In the genomic region with DNA sequence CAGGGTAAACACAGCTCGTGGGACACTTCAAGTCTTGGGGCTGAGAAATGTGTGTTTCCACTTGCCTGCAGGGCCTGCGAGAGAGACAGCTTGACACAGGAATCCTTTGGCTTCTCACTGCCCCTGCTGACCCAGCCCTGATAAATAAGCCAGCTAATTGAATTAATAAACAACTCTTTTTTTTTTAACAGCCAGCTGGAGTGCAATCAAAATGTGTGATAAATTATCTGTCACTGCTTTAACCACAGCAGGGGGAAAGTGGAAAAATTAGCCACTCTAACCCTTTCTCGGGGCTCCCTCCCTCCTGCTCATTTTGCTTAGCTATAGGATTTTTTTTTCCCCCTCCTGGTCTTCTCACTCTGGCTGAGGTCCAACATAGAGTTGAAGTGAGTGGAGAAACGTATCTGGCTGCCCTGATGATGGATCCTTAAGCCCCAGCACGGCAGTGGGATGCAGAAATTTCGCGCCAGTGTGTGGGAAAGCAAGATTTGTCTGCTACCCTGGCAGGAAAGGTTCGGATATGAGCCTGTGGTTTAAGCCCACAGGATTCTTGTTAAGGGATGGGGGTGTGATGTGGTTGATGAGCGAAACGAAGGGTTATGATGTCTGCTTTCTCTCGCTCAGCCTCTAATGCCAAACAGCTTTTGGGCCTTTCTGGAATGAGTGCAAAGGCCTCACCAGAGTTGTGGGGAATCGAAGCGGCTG, we compare ENCODE assay signal across 14 cellular contexts.
A peak's percentile ranks its signal among the peaks of the same experiment; 100 is the strongest.
DNase-seq lines count a peak whose midpoint lies in the region; ATAC-seq, FAIRE-seq and TF ChIP-seq lines count a peak whose summit lies in the region.
"Had no signal": no experiment of that assay in that cellular context is flagged by ENCODE, and none has a peak within 500 bp of the region (broad histone marks: within the 10 kb centered on the region; RNA-seq: fewer than 3 reads in every experiment).

No MANE protein-coding gene starts in this region.

- H4K20me1 ChIP-seq in DND-41 (ENCODE audit: insufficient read depth, low read length) (no peaks in the 10 kb centered on the region), OCI-LY7 (ENCODE audit: insufficient read depth, low read length) (no peaks in the 10 kb centered on the region)

- H3K27ac Mint-ChIP-seq in brain = peak overlapping the region; percentile 57 to 93 (median 74)

- 62 to 69% methylated on average over 13 of the region's 13 CpGs for WGBS in pancreas, 2 donors

- H3K27me3 ChIP-seq in DND-41 (ENCODE audit: insufficient read depth, low read length, poor library complexity) (peaks cover 12% of the 10 kb centered on the region), pancreas (no peaks in the 10 kb centered on the region)
- H3K27me3 ChIP-seq: heart left ventricle, upper lobe of left lung had no signal

- no TSS peak for BruUV-seq in OCI-LY7 (replicated peaks; lab: Mats Ljungman, UMichigan)

- peaks cover 92% of the 10 kb centered on the region for H3K4me1 Mint-ChIP-seq in brain

- intact Hi-C loops in pancreas (cut with DNase I) (no loop called here), OCI-LY7 (cut with micrococcal nuclease; ENCODE audit: unreplicated experiment) (no loop called here)

- DNase-seq in DND-41 (peak; percentile 5), NCI-H146 treated with DMSO at 0.1 percent for 48 hours (lab: John Stamatoyannopoulos, UW; ENCODE audit: unreplicated experiment) (peak; percentile 48), pancreas (no peak), OCI-LY7 (ENCODE audit: low spot score) (no peak), Ammon's horn (ENCODE audit: low spot score) (no peak)
- DNase-seq: activated gamma-delta T cell, dermis blood vessel endothelial cell, heart left ventricle, NCI-H2081, psoas muscle, upper lobe of left lung had no signal

- H3K9me3 ChIP-seq in DND-41 (ENCODE audit: insufficient read depth, low read length, severe bottlenecking) = no peaks in the 10 kb centered on the region
- no peaks in the 10 kb centered on the region for H3K9me3 ChIP-seq in pancreas
- H3K9me3 ChIP-seq in OCI-LY7 (ENCODE audit: low read length) = no peaks in the 10 kb centered on the region
- H3K9me3 ChIP-seq: heart left ventricle, psoas muscle, upper lobe of left lung had no signal

- H3K36me3 Mint-ChIP-seq in brain = no peaks in the 10 kb centered on the region

- no peaks in the 10 kb centered on the region for H3K4me1 ChIP-seq in DND-41 (ENCODE audit: insufficient read depth, low read length)
- H3K4me1 ChIP-seq in pancreas = no peaks in the 10 kb centered on the region
- H3K4me1 ChIP-seq in OCI-LY7 (ENCODE audit: insufficient read depth, low read length, poor library complexity, severe bottlenecking) = peaks cover 18% of the 10 kb centered on the region

- POLR2A ChIA-PET in OCI-LY7 (lab: Charles Lee) = no interaction called here

- CTCF ChIA-PET in OCI-LY7 (lab: Charles Lee; ENCODE audit: unreplicated experiment) = no interaction called here

- H3K27ac ChIP-seq in DND-41 (ENCODE audit: low read length) (no peak overlapping the region), pancreas (no peak overlapping the region), OCI-LY7 (ENCODE audit: low read depth, low read length, poor library complexity, severe bottlenecking) (no peak overlapping the region)
- H3K27ac ChIP-seq: psoas muscle, upper lobe of left lung had no signal

- ATAC-seq in DND-41 (ENCODE audit: insufficient read depth, low read depth) = peak; percentile 33; the same call in 1 of the 3 replicates
- ATAC-seq in pancreas = peak in 3 of 4 donors; percentile 53 to 61 (median 60)
- no peak for ATAC-seq in HG02623 (IDR thresholded peaks at IDR 0.05; ENCODE audit: unreplicated experiment)
- ATAC-seq: psoas muscle had no signal

- H3K9me3 Mint-ChIP-seq in brain = peaks cover 0 to 2% (median 0%) of the 10 kb centered on the region in 5 experiments

- H3K4me2 ChIP-seq in DND-41 (ENCODE audit: insufficient read depth, low read length) (no peak overlapping the region), OCI-LY7 (ENCODE audit: low read length) (no peak overlapping the region)

- H3K36me3 ChIP-seq in DND-41 (ENCODE audit: insufficient read depth, low read length) (no peaks in the 10 kb centered on the region), pancreas (no peaks in the 10 kb centered on the region), OCI-LY7 (ENCODE audit: insufficient read depth, low read length) (no peaks in the 10 kb centered on the region)
- H3K36me3 ChIP-seq: heart left ventricle, upper lobe of left lung had no signal

- H3K27me3 Mint-ChIP-seq in brain = no peaks in the 10 kb centered on the region

- H2AFZ ChIP-seq in DND-41 (ENCODE audit: low read depth, low read length) (no peak overlapping the region), OCI-LY7 (ENCODE audit: low read length) (no peak overlapping the region)

- no peak for FAIRE-seq in pancreas (lab: Jason Lieb, UNC)
- FAIRE-seq: GM18507 had no signal

- peak overlapping the region in 4 of 5 experiments; percentile 21 to 51 (median 44) for H3K4me3 Mint-ChIP-seq in brain

- H3K4me3 ChIP-seq in DND-41 (ENCODE audit: low read depth in 1 of 2, low read length in 2 of 2) = no peak overlapping the region
- H3K4me3 ChIP-seq in pancreas = no peak overlapping the region
- H3K4me3 ChIP-seq in OCI-LY7 (ENCODE audit: low read depth, low read length, poor library complexity, severe bottlenecking) = no peak overlapping the region
- H3K4me3 ChIP-seq: heart left ventricle, psoas muscle, upper lobe of left lung had no signal

- no peak overlapping the region for H3K9ac ChIP-seq in DND-41 (ENCODE audit: low read depth, low read length)

- no peaks in the 10 kb centered on the region for H3K9me2 ChIP-seq in OCI-LY7 (ENCODE audit: insufficient read depth, low read length)

- H3K79me2 ChIP-seq in DND-41 (ENCODE audit: insufficient read depth, low read length) = no peaks in the 10 kb centered on the region
- no peaks in the 10 kb centered on the region for H3K79me2 ChIP-seq in OCI-LY7 (ENCODE audit: insufficient read depth, low read depth, low read length)

- TF ChIP-seq CTCF in DND-41 (IDR thresholded peaks at IDR 0.05; ENCODE audit: borderline replicate concordance, extremely low read depth, low read length, poor library complexity, severe bottlenecking) = no peak
- no peak for TF ChIP-seq CTCF in brain (conservative IDR thresholded peaks at IDR 0.05)
- TF ChIP-seq CTCF in pancreas (IDR thresholded peaks at IDR 0.05) = no peak
- TF ChIP-seq CTCF in OCI-LY7 (conservative IDR thresholded peaks at IDR 0.05; ENCODE audit: low read length) = no peak

Comparison
In these comparisons a context has a peak if more than half of its experiments do, and no peak if none do; other contexts are left out.
1. DNase-seq: peak in DND-41 (single experiment) and NCI-H146 treated with DMSO at 0.1 percent for 48 hours (single experiment); none in pancreas (0 of 6), OCI-LY7 (single experiment) and Ammon's horn (single experiment).